Comparison of ENCODE assay signal across 8 cellular contexts in the genomic region with DNA sequence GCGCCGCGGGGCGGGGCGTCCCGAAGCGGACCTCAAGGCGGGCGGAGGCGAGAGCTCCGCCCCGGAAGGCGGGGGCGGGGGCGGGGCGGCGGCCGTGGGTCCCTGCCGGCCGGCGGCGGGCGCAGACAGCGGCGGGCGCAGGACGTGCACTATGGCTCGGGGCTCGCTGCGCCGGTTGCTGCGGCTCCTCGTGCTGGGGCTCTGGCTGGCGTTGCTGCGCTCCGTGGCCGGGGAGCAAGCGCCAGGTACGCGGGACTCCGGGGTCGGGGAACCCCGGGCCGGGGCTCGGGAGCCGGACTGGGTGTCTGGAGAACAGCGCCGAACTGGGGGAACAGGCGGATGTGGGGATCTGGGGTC. TPM values are rescaled to one million over a fixed set of nuclear protein-coding genes. Genes with fewer than 3 reads are reported as not detected.
DNase-seq lines count a peak whose midpoint lies in the region; ATAC-seq and TF ChIP-seq lines count a peak whose summit lies in the region.

A gene with protein sequence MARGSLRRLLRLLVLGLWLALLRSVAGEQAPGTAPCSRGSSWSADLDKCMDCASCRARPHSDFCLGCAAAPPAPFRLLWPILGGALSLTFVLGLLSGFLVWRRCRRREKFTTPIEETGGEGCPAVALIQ (plus strand): TSS at position 122 of the 357 bp plus-strand sequence. CDS start 30 bp downstream, at position 152.

- H3K36me3 Mint-ChIP-seq in activated naive CD4-positive, alpha-beta T cell treated with anti-CD3 and anti-CD28 coated beads for 36 hours (ENCODE audit: low read depth) = peaks cover 2% of the 10 kb centered on the region

- ATAC-seq in HG03108 (IDR thresholded peaks at IDR 0.05; ENCODE audit: unreplicated experiment) = peak; percentile 19
- ATAC-seq in RWPE2 (ENCODE audit: low read depth) = no peak
- no peak for ATAC-seq in HG02938 (IDR thresholded peaks at IDR 0.05; ENCODE audit: unreplicated experiment)

- peak within 1 kb of the TSS; percentile 98 for H3K27ac Mint-ChIP-seq in activated naive CD4-positive, alpha-beta T cell treated with anti-CD3 and anti-CD28 coated beads for 36 hours

- no peaks in the 10 kb centered on the region for H3K27me3 ChIP-seq in RWPE2 (ENCODE audit: insufficient read depth, poor library complexity, severe bottlenecking)
- H3K27me3 ChIP-seq in neuron (ENCODE audit: insufficient read depth, low read length) = peaks cover 11% of the 10 kb centered on the region
- peaks cover 0 to 23% of the 10 kb centered on the region in 2 donors for H3K27me3 ChIP-seq in tibial nerve

- H3K4me3 Mint-ChIP-seq in activated naive CD4-positive, alpha-beta T cell treated with anti-CD3 and anti-CD28 coated beads for 36 hours = peak within 1 kb of the TSS; percentile 95

- H3K27ac ChIP-seq in RWPE2 (ENCODE audit: poor library complexity, severe bottlenecking) (peak within 1 kb of the TSS; percentile 100), tibial nerve (peak within 1 kb of the TSS; percentile 78 to 99 (median 95))

- H3K4me3 ChIP-seq in RWPE2 (ENCODE audit: severe bottlenecking) (peak within 1 kb of the TSS; percentile 89), neuron (ENCODE audit: low read length) (peak within 1 kb of the TSS; percentile 42), tibial nerve (peak within 1 kb of the TSS; percentile 42 to 65 (median 63))

- peaks cover 47% of the 10 kb centered on the region for H3K4me1 Mint-ChIP-seq in activated naive CD4-positive, alpha-beta T cell treated with anti-CD3 and anti-CD28 coated beads for 36 hours (ENCODE audit: low read depth)

- 1 to 3% methylated on average over 6 to 19 of the region's 49 CpGs for WGBS in tibial nerve, 2 donors

- peaks cover 5% of the 10 kb centered on the region for H3K27me3 Mint-ChIP-seq in activated naive CD4-positive, alpha-beta T cell treated with anti-CD3 and anti-CD28 coated beads for 36 hours (ENCODE audit: low read depth)

- TF ChIP-seq CTCF in RWPE2 (IDR thresholded peaks at IDR 0.05; ENCODE audit: poor library complexity, severe bottlenecking) = no peak
- peak in 2 of 5 experiments; percentile 44 to 45 for TF ChIP-seq CTCF in tibial nerve (IDR thresholded peaks at IDR 0.05)

- H3K36me3 ChIP-seq in RWPE2 (ENCODE audit: low read depth) (peaks cover 26% of the 10 kb centered on the region), neuron (ENCODE audit: insufficient read depth, low read length) (no peaks in the 10 kb centered on the region), tibial nerve (no peaks in the 10 kb centered on the region)

- DNase-seq in DMS 273 (lab: John Stamatoyannopoulos, UW; ENCODE audit: unreplicated experiment) = peak; percentile 94
- DNase-seq in RWPE2 (ENCODE audit: low spot score) = no peak
- peak; percentile 62 for DNase-seq in activated naive CD4-positive, alpha-beta T cell treated with anti-CD3 and anti-CD28 coated beads for 36 hours
- DNase-seq in foreskin melanocyte = peak; percentile 60
- peak; percentile 42 to 47 for DNase-seq in tibial nerve (ENCODE audit: low spot score in 2 of 2)

- peaks cover 7% of the 10 kb centered on the region for H3K4me1 ChIP-seq in RWPE2 (ENCODE audit: insufficient read depth, poor library complexity, severe bottlenecking)
- peaks cover 27% of the 10 kb centered on the region for H3K4me1 ChIP-seq in neuron (ENCODE audit: insufficient read depth, low read length)
- H3K4me1 ChIP-seq in tibial nerve = peaks cover 0 to 64% (median 31%) of the 10 kb centered on the region in 4 donors

- no peaks in the 10 kb centered on the region for H3K9me3 Mint-ChIP-seq in activated naive CD4-positive, alpha-beta T cell treated with anti-CD3 and anti-CD28 coated beads for 36 hours

- H2AFZ ChIP-seq in neuron (ENCODE audit: low read depth, low read length) = peak within 1 kb of the TSS; percentile 24

- intact Hi-C loops in activated naive CD4-positive, alpha-beta T cell treated with anti-CD3 and anti-CD28 coated beads for 36 hours (cut with micrococcal nuclease) = loop anchor here (2.0 to 5.0 kb wide), 7 partner anchors 15 to 973 kb away; a partner anchor contains a TSS

- no peaks in the 10 kb centered on the region for H3K9me3 ChIP-seq in RWPE2 (ENCODE audit: severe bottlenecking)
- H3K9me3 ChIP-seq in neuron (ENCODE audit: low read length) = no peaks in the 10 kb centered on the region
- no peaks in the 10 kb centered on the region for H3K9me3 ChIP-seq in tibial nerve

- CTCF ChIA-PET in activated naive CD4-positive, alpha-beta T cell treated with anti-CD3 and anti-CD28 coated beads for 36 hours (lab: Charles Lee) = interaction anchor here (1.4 to 17.7 kb wide), 4 partner anchors 8 to 46 kb away, joined by 4 to 310 read pairs (median 40); a partner anchor contains a TSS

- TF ChIP-seq EP300 in tibial nerve (IDR thresholded peaks at IDR 0.05) = no peak

- peak; percentile 75 to 82 for TF ChIP-seq POLR2A in tibial nerve (IDR thresholded peaks at IDR 0.05)

RNA-seq across cellular contexts. Expression of the gene that starts here (rescaled TPM):
- under 1 TPM; 0.88 to 0.96 TPM for total RNA-seq in activated naive CD4-positive, alpha-beta T cell treated with anti-CD3 and anti-CD28 coated beads for 36 hours
- total RNA-seq in tibial nerve = 10 to 100 TPM in 2 of 4 donors, 1 to 10 TPM in 2; 2.4 to 47.4 (median 11.5) TPM

Comparison
In these comparisons a context has a peak if more than half of its experiments do, and no peak if none do; other contexts are left out.
1. Peak in DNase-seq in activated naive CD4-positive, alpha-beta T cell treated with anti-CD3 and anti-CD28 coated beads for 36 hours; RNA of the gene not detected or under 1 TPM.